In the genomic region with DNA sequence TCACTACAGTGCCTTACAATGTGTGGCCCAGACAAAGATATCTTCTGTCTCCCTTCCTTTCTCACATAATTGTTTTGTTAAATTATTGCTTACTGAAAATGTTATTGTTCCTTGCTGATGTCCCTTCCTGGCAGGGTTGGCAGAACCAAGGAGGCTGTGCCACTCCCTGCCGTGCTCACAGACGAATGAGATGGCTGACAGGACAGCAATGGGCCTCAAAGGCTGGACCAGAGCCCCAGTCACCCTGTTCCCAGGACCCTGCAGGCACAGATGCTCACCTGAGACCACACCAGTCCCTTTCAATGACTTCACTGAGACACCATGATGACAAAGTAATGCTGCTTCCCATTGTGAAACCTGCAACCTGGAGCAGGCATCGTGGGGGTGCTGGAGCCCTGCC, we compare ENCODE assay signal across 24 cellular contexts.
"Had no signal": no experiment of that assay in that cellular context is flagged by ENCODE, and none has a peak within 500 bp of the region (broad histone marks: within the 10 kb centered on the region; RNA-seq: fewer than 3 reads in every experiment).

No MANE protein-coding gene starts in this region.

- H3K9me3 ChIP-seq: esophagus squamous epithelium, heart right ventricle, ovary, psoas muscle, sigmoid colon, thoracic aorta, tibial nerve, upper lobe of left lung had no signal

- H3K4me3 Mint-ChIP-seq: effector memory CD8-positive, alpha-beta T cell; immature natural killer cell; memory B cell; natural killer cell; stimulated activated memory B cell treated with anti-CD40 and anti-IgM and Interleukin-4, amounts not matched to agents 10 μg/mL and 1 μg/mL and 100 μg/mL, for 72 hours; stimulated activated naive CD8-positive, alpha-beta T cell treated with anti-CD3 and anti-CD28 coated beads, Interleukin-15, Interleukin-2, amounts not matched to agents 100 ng/mL and 50 ng/mL, for 24 hours had no signal

- H3K36me3 Mint-ChIP-seq: immature natural killer cell; memory B cell; natural killer cell; stimulated activated memory B cell treated with anti-CD40 and anti-IgM and Interleukin-4, amounts not matched to agents 10 μg/mL and 1 μg/mL and 100 μg/mL, for 72 hours had no signal

- H3K36me3 ChIP-seq: esophagus squamous epithelium, heart right ventricle, ovary, sigmoid colon, thoracic aorta, tibial nerve, upper lobe of left lung had no signal

- H3K27ac Mint-ChIP-seq: effector memory CD8-positive, alpha-beta T cell; immature natural killer cell; memory B cell; natural killer cell; stimulated activated memory B cell treated with anti-CD40 and anti-IgM and Interleukin-4, amounts not matched to agents 10 μg/mL and 1 μg/mL and 100 μg/mL, for 72 hours; stimulated activated naive CD8-positive, alpha-beta T cell treated with anti-CD3 and anti-CD28 coated beads, Interleukin-15, Interleukin-2, amounts not matched to agents 100 ng/mL and 50 ng/mL, for 24 hours had no signal

- H3K27ac ChIP-seq: esophagus squamous epithelium, heart right ventricle, ovary, psoas muscle, sigmoid colon, thoracic aorta, tibial nerve had no signal

- H3K9me3 Mint-ChIP-seq: effector memory CD8-positive, alpha-beta T cell; memory B cell; natural killer cell; stimulated activated memory B cell treated with anti-CD40 and anti-IgM and Interleukin-4, amounts not matched to agents 10 μg/mL and 1 μg/mL and 100 μg/mL, for 72 hours; stimulated activated naive CD8-positive, alpha-beta T cell treated with anti-CD3 and anti-CD28 coated beads, Interleukin-15, Interleukin-2, amounts not matched to agents 100 ng/mL and 50 ng/mL, for 24 hours had no signal

- DNase-seq: cortex of kidney; effector memory CD8-positive, alpha-beta T cell; erythroblast; esophagus squamous epithelium; foreskin melanocyte; glutamatergic neuron; heart right ventricle; hippocampal formation; immature natural killer cell; islet precursor cell; natural killer cell; occipital lobe; ovary; psoas muscle; right cardiac atrium; sigmoid colon; stimulated activated CD4-positive, alpha-beta T cell treated with anti-CD3 and anti-CD28 coated beads, Interleukin-4, amount 100 ng/mL, for 4 hours; upper lobe of left lung had no signal

- H3K4me1 Mint-ChIP-seq: immature natural killer cell; memory B cell; natural killer cell; stimulated activated memory B cell treated with anti-CD40 and anti-IgM and Interleukin-4, amounts not matched to agents 10 μg/mL and 1 μg/mL and 100 μg/mL, for 72 hours had no signal

- H3K27me3 ChIP-seq: esophagus squamous epithelium, ovary, tibial nerve, upper lobe of left lung had no signal

- H3K4me3 ChIP-seq: esophagus squamous epithelium, heart right ventricle, lung, ovary, psoas muscle, sigmoid colon, thoracic aorta, tibial nerve, upper lobe of left lung had no signal

- ATAC-seq: effector memory CD8-positive, alpha-beta T cell; heart right ventricle; natural killer cell; psoas muscle; right cardiac atrium; stimulated activated memory B cell treated with anti-CD40 and anti-IgM and Interleukin-4, amounts not matched to agents 10 μg/mL and 1 μg/mL and 100 μg/mL, for 72 hours had no signal

- H3K4me1 ChIP-seq: esophagus squamous epithelium, heart right ventricle, psoas muscle, sigmoid colon, tibial nerve, upper lobe of left lung had no signal

- H3K27me3 Mint-ChIP-seq: effector memory CD8-positive, alpha-beta T cell; memory B cell; stimulated activated memory B cell treated with anti-CD40 and anti-IgM and Interleukin-4, amounts not matched to agents 10 μg/mL and 1 μg/mL and 100 μg/mL, for 72 hours had no signal
